Comparison of ENCODE assay signal across 8 cellular contexts in the genomic region with DNA sequence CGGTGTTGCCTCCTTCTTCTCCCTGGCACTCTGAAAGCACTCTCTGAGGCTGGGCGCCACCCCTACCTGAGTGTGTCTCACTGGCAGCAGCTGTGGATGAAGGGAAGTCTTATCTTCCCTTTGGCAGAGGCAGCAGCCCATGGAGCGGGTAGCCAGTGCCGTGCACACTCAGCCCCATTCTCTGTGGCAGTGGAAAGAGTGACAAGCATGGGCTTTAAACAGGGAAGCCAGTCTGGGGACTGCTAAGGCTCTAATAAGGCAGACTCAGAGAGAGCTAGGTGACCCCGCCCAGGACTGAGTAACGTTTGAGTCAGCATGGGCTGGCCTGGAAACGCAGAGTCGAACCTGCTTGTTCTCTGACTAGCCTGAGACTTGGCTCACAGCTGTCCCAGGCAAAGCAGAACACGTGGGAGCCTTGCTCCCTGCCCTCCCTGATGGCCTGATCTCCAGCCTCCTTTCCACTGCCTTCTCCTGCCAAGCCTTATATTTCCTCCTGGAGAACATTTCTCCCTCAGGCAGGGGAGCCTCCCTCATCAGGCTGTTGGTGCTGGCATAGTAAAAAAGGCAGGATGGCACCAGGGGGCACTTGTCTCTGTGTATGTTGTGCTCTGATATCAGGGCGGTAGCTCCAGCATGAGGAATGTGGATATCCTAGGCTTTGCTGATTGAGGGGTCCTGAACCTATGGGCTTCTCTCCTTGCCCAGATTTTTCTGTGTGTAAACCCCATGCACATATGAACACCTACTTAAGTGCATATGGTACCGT.
A peak's percentile ranks its signal among the peaks of the same experiment; 100 is the strongest.
DNase-seq lines count a peak whose midpoint lies in the region; ATAC-seq and TF ChIP-seq lines count a peak whose summit lies in the region.

No MANE protein-coding gene starts in this region.

- peak; percentile 82 for DNase-seq in activated CD4-positive, alpha-beta T cell treated with anti-CD3 and anti-CD28 coated beads for 36 hours
- no peak for DNase-seq in activated CD4-positive, alpha-beta T cell treated with anti-CD3 and anti-CD28 coated beads for 1 hour
- DNase-seq in activated naive CD4-positive, alpha-beta T cell treated with anti-CD3 and anti-CD28 coated beads for 36 hours = peak; percentile 73
- DNase-seq in hepatocyte (ENCODE audit: low spot score) = peak; percentile 92
- DNase-seq in stimulated activated CD4-positive, alpha-beta T cell treated with anti-CD3 and anti-CD28 coated beads, TNF-alpha, amount 100 ng/mL, for 48 hours (ENCODE audit: low read depth in 3 of 3) = peak; percentile 39 to 65 (median 62)
- no peak for DNase-seq in NCI-H524 (lab: John Stamatoyannopoulos, UW)
- DNase-seq in T1000 (lab: John Stamatoyannopoulos, UW) = no peak

- CTCF ChIA-PET in activated CD4-positive, alpha-beta T cell treated with anti-CD3 and anti-CD28 coated beads for 36 hours (lab: Charles Lee) = interaction anchor here (0.6 to 1.5 kb wide), 2 partner anchors 280 to 558 kb away, joined by 3 to 5 read pairs; no protein-coding TSS in a partner anchor
- CTCF ChIA-PET in activated naive CD4-positive, alpha-beta T cell treated with anti-CD3 and anti-CD28 coated beads for 36 hours (lab: Charles Lee) = interaction anchor here (0.5 to 1.0 kb wide), 2 partner anchors 122 to 211 kb away, joined by 3 to 4 read pairs; no protein-coding TSS in a partner anchor

- POLR2A ChIA-PET in activated CD4-positive, alpha-beta T cell treated with anti-CD3 and anti-CD28 coated beads for 36 hours (lab: Charles Lee) = no interaction called here

- H4K20me1 ChIP-seq in hepatocyte (ENCODE audit: insufficient read depth, poor library complexity, severe bottlenecking) = no peaks in the 10 kb centered on the region

- H3K27ac Mint-ChIP-seq in activated CD4-positive, alpha-beta T cell treated with anti-CD3 and anti-CD28 coated beads for 36 hours = no peak overlapping the region
- no peak overlapping the region for H3K27ac Mint-ChIP-seq in activated naive CD4-positive, alpha-beta T cell treated with anti-CD3 and anti-CD28 coated beads for 36 hours

- no peak for TF ChIP-seq CTCF in hepatocyte (IDR thresholded peaks at IDR 0.05; ENCODE audit: poor library complexity)

- no peak overlapping the region for H3K4me3 ChIP-seq in hepatocyte

- no peaks in the 10 kb centered on the region for H3K36me3 ChIP-seq in hepatocyte (replicated peaks; ENCODE audit: insufficient read depth, low read depth)

- H3K36me3 Mint-ChIP-seq in activated CD4-positive, alpha-beta T cell treated with anti-CD3 and anti-CD28 coated beads for 36 hours (ENCODE audit: low read depth) = no peaks in the 10 kb centered on the region
- no peaks in the 10 kb centered on the region for H3K36me3 Mint-ChIP-seq in activated naive CD4-positive, alpha-beta T cell treated with anti-CD3 and anti-CD28 coated beads for 36 hours (ENCODE audit: low read depth)

- peak overlapping the region; percentile 62 for H3K27ac ChIP-seq in hepatocyte

- no peak overlapping the region for H3K4me2 ChIP-seq in hepatocyte

- no peaks in the 10 kb centered on the region for H3K9me3 ChIP-seq in hepatocyte (ENCODE audit: low read depth)

- peaks cover 22% of the 10 kb centered on the region for H3K27me3 Mint-ChIP-seq in activated CD4-positive, alpha-beta T cell treated with anti-CD3 and anti-CD28 coated beads for 36 hours
- H3K27me3 Mint-ChIP-seq in activated naive CD4-positive, alpha-beta T cell treated with anti-CD3 and anti-CD28 coated beads for 36 hours (ENCODE audit: low read depth) = peaks cover 8% of the 10 kb centered on the region

- H3K9me2 ChIP-seq in hepatocyte (replicated peaks; ENCODE audit: insufficient read depth) = no peaks in the 10 kb centered on the region

- no peak overlapping the region for H2AFZ ChIP-seq in hepatocyte

- H3K4me3 Mint-ChIP-seq in activated CD4-positive, alpha-beta T cell treated with anti-CD3 and anti-CD28 coated beads for 36 hours = no peak overlapping the region
- H3K4me3 Mint-ChIP-seq in activated naive CD4-positive, alpha-beta T cell treated with anti-CD3 and anti-CD28 coated beads for 36 hours = no peak overlapping the region

- intact Hi-C loops in activated CD4-positive, alpha-beta T cell treated with anti-CD3 and anti-CD28 coated beads for 36 hours (cut with DNase I, micrococcal nuclease) = no loop called here
- intact Hi-C loops in activated naive CD4-positive, alpha-beta T cell treated with anti-CD3 and anti-CD28 coated beads for 36 hours (cut with micrococcal nuclease) = no loop called here

- H3K4me1 ChIP-seq in hepatocyte (ENCODE audit: insufficient read depth) = peaks cover 14% of the 10 kb centered on the region

- no peaks in the 10 kb centered on the region for H3K79me2 ChIP-seq in hepatocyte

- WGBS in hepatocyte (ENCODE audit: low lambda C conversion rate, missing lambda C conversion rate) = 53% methylated on average over 11 of the region's 11 CpGs

- ATAC-seq in activated CD4-positive, alpha-beta T cell treated with anti-CD3 and anti-CD28 coated beads for 36 hours = peak; percentile 98
- ATAC-seq in HG03565 (IDR thresholded peaks at IDR 0.05; ENCODE audit: unreplicated experiment) = peak; percentile 81

- no peaks in the 10 kb centered on the region for H3K9me3 Mint-ChIP-seq in activated CD4-positive, alpha-beta T cell treated with anti-CD3 and anti-CD28 coated beads for 36 hours (ENCODE audit: low read depth)
- no peaks in the 10 kb centered on the region for H3K9me3 Mint-ChIP-seq in activated naive CD4-positive, alpha-beta T cell treated with anti-CD3 and anti-CD28 coated beads for 36 hours

- H3K4me1 Mint-ChIP-seq in activated CD4-positive, alpha-beta T cell treated with anti-CD3 and anti-CD28 coated beads for 36 hours = peaks cover 8% of the 10 kb centered on the region
- peaks cover 7% of the 10 kb centered on the region for H3K4me1 Mint-ChIP-seq in activated naive CD4-positive, alpha-beta T cell treated with anti-CD3 and anti-CD28 coated beads for 36 hours (ENCODE audit: low read depth)

- H3K27me3 ChIP-seq in hepatocyte = no peaks in the 10 kb centered on the region

Comparison
In these comparisons a context has a peak if more than half of its experiments do, and no peak if none do; other contexts are left out.
1. DNase-seq: peak in activated CD4-positive, alpha-beta T cell treated with anti-CD3 and anti-CD28 coated beads for 36 hours (single experiment), activated naive CD4-positive, alpha-beta T cell treated with anti-CD3 and anti-CD28 coated beads for 36 hours (single experiment), hepatocyte (single experiment) and stimulated activated CD4-positive, alpha-beta T cell treated with anti-CD3 and anti-CD28 coated beads, TNF-alpha, amount 100 ng/mL, for 48 hours (3 of 3); none in activated CD4-positive, alpha-beta T cell treated with anti-CD3 and anti-CD28 coated beads for 1 hour (single experiment), NCI-H524 (0 of 2) and T1000 (single experiment).